ENCODE assay signal across 1 cellular context in the genomic region with DNA sequence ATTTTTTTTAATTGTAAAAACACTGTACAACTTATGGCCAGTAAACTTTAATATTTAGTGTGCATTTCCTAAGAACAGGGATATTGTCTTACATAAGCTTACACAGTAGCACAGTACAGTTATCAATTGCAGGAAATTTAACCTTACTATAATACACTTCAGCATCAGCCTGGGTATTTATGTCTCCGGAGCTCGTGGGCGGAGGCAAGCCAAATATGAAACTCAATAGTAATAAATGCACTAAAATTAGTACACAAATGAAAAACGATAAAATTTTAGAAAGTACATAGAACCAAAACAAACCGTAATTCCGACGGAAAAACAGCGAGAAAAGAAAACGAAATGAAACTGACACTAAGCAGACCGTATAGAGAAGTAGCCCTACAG.
TF ChIP-seq lines count a peak whose summit lies in the region.

No MANE protein-coding gene starts in this region.

TF ChIP-seq in WTC11, 78 proteins besides CTCF, POLR2A, EP300 and RAD21 (continued from another document):
- TF ChIP-seq, protein P1, sequence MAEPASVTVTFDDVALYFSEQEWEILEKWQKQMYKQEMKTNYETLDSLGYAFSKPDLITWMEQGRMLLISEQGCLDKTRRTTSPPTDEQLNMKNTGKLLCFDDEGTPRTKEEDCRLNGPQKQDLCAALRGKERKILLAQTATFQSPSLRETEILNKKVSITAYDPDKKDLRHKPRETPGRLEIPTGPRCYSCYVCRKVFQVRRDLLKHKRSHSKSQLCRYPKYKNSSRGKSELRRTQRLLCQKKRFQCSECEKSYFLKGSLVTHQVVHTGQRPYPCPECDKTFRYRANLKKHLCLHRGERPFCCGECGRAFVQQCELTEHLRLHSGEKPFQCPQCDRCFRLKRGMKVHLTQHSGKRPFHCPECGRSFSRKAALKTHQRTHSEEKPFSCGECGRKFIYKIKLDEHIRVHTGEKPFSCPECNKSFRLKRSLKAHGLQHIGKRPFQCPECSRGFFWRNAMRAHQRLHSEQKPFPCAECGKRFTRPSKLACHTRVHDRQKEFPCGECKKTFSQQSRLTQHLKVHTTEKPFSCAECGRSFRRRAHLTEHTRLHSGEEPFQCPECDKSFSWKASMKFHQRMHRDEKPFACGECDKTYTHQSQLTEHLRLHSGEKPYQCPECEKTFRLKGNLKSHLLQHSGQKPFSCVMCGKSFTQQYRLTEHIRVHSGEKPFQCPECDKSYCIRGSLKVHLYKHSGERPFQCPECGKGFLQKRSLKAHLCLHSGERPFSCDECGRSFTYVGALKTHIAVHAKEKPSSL (CRISPR knock-in tag; conservative IDR thresholded peaks at IDR 0.05) = no peak
